13 cellular contexts compared by ENCODE assay signal in the genomic region with DNA sequence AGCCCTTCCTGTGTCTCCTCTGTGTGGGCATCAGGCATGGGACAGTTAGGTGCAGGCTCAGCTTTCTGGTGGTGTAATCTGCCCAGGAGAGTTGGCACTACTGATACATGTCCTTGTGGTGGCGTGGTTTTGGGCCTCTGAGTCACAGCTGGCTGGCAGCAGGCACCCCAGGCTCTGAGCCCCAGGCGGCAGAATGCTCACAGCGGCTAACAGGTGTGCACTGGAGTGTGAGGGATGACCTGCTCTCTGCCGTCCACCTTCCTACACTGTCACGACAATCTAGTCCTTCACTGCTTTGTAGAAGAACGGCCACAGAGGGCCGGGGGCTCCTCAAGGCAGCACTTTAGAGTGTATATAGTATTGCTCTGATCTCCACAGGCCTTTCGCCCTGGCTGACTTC.
A peak's percentile ranks its signal among the peaks of the same experiment; 100 is the strongest.
DNase-seq lines count a peak whose midpoint lies in the region; ATAC-seq and TF ChIP-seq lines count a peak whose summit lies in the region.
"Had no signal": no experiment of that assay in that cellular context is flagged by ENCODE, and none has a peak within 500 bp of the region (broad histone marks: within the 10 kb centered on the region; RNA-seq: fewer than 3 reads in every experiment).

No MANE protein-coding gene starts in this region.

- peaks cover 24% of the 10 kb centered on the region for H3F3A ChIP-seq in neural progenitor cell (ENCODE audit: low read depth)

- H3K27me3 ChIP-seq in neural progenitor cell: no peaks in the 10 kb centered on the region
- H3K27me3 ChIP-seq: tibial nerve had no signal

- ATAC-seq in activated T-helper 17 cell treated with anti-CD3 and anti-CD28 coated beads, Interleukin-2, amount 50 U/mL, for 72 hours (replicated peaks): peak; percentile 16
- no peak for ATAC-seq in GM18519 (IDR thresholded peaks at IDR 0.05; ENCODE audit: low FRiP score, unreplicated experiment)

- no peaks in the 10 kb centered on the region for H3K9me3 ChIP-seq in neural progenitor cell (ENCODE audit: low read depth)
- H3K9me3 ChIP-seq: HAP-1, tibial nerve had no signal

- no peaks in the 10 kb centered on the region for H3K4me1 Mint-ChIP-seq in activated T-helper 17 cell treated with anti-CD3 and anti-CD28 coated beads, Interleukin-2, amount 50 U/mL, for 72 hours
- H3K4me1 Mint-ChIP-seq in neural progenitor cell: peaks cover 80% of the 10 kb centered on the region
- H3K4me1 Mint-ChIP-seq in T-helper 2 cell treated with Interferon-gamma antibody and Interleukin-4, amounts not matched to agents 5 μg/mL and 100 μg/mL, for 36 hours (ENCODE audit: low read depth): no peaks in the 10 kb centered on the region

- H3K4me2 ChIP-seq in neural progenitor cell: no peak overlapping the region

- in situ Hi-C loops in GM13976 (cut with MboI; ENCODE audit: low sequenced_read_pairs, unreplicated experiment): loop anchor here (25.0 kb wide), 1 partner anchor 1257 kb away; no protein-coding TSS in a partner anchor

- DNase-seq in AG09309 (ENCODE audit: low read depth) (no peak), H4 (ENCODE audit: low spot score) (peak; percentile 16), neural progenitor cell (ENCODE audit: low spot score) (no peak), NCI-H524 treated with DMSO at 0.1 percent for 48 hours (lab: John Stamatoyannopoulos, UW) (no peak), GM13976 (ENCODE audit: low spot score) (no peak)
- DNase-seq in T-helper 2 cell treated with Interferon-gamma antibody and Interleukin-4, amounts not matched to agents 5 μg/mL and 100 μg/mL, for 36 hours (ENCODE audit: low spot score): no peak
- DNase-seq: DMS 273 treated with DMSO at 0.1 percent for 48 hours had no signal

- TF ChIP-seq CTCF in AG09309 (IDR thresholded peaks at IDR 0.05; ENCODE audit: control insufficient read depth, insufficient read depth, low read depth, low read length, missing control alignments) (peak; percentile 5), neural progenitor cell (IDR thresholded peaks at IDR 0.05) (no peak), GM13976 (IDR thresholded peaks at IDR 0.05; ENCODE audit: borderline replicate concordance, control extremely low read depth, extremely low read depth, insufficient read depth, missing control alignments) (no peak)

- H3K36me3 Mint-ChIP-seq in activated T-helper 17 cell treated with anti-CD3 and anti-CD28 coated beads, Interleukin-2, amount 50 U/mL, for 72 hours (ENCODE audit: low read depth): no peaks in the 10 kb centered on the region
- peaks cover 7% of the 10 kb centered on the region for H3K36me3 Mint-ChIP-seq in neural progenitor cell
- no peaks in the 10 kb centered on the region for H3K36me3 Mint-ChIP-seq in T-helper 2 cell treated with Interferon-gamma antibody and Interleukin-4, amounts not matched to agents 5 μg/mL and 100 μg/mL, for 36 hours (ENCODE audit: low read depth)

- no peak overlapping the region for H2AFZ ChIP-seq in neural progenitor cell (replicated peaks)

- H3K4me3 Mint-ChIP-seq in activated T-helper 17 cell treated with anti-CD3 and anti-CD28 coated beads, Interleukin-2, amount 50 U/mL, for 72 hours: no peak overlapping the region
- peak overlapping the region; percentile 25 for H3K4me3 Mint-ChIP-seq in neural progenitor cell
- no peak overlapping the region for H3K4me3 Mint-ChIP-seq in T-helper 2 cell treated with Interferon-gamma antibody and Interleukin-4, amounts not matched to agents 5 μg/mL and 100 μg/mL, for 36 hours
- H3K4me3 Mint-ChIP-seq: activated B cell treated with CpG ODN at 0.5 μM for 24 hours had no signal

- H3K27me3 Mint-ChIP-seq in activated T-helper 17 cell treated with anti-CD3 and anti-CD28 coated beads, Interleukin-2, amount 50 U/mL, for 72 hours: peaks cover 5% of the 10 kb centered on the region
- H3K27me3 Mint-ChIP-seq in neural progenitor cell (ENCODE audit: insufficient read depth, low read depth): peaks cover 20% of the 10 kb centered on the region
- no peaks in the 10 kb centered on the region for H3K27me3 Mint-ChIP-seq in T-helper 2 cell treated with Interferon-gamma antibody and Interleukin-4, amounts not matched to agents 5 μg/mL and 100 μg/mL, for 36 hours (ENCODE audit: low read depth)
- H3K27me3 Mint-ChIP-seq: activated B cell treated with CpG ODN at 0.5 μM for 24 hours had no signal

- H3K27ac Mint-ChIP-seq in activated T-helper 17 cell treated with anti-CD3 and anti-CD28 coated beads, Interleukin-2, amount 50 U/mL, for 72 hours: no peak overlapping the region
- peak overlapping the region; percentile 6 for H3K27ac Mint-ChIP-seq in neural progenitor cell
- H3K27ac Mint-ChIP-seq in T-helper 2 cell treated with Interferon-gamma antibody and Interleukin-4, amounts not matched to agents 5 μg/mL and 100 μg/mL, for 36 hours: no peak overlapping the region
- H3K27ac Mint-ChIP-seq: activated B cell treated with CpG ODN at 0.5 μM for 24 hours had no signal

- H4K20me1 ChIP-seq in neural progenitor cell (ENCODE audit: low read depth): peaks cover 21% of the 10 kb centered on the region

- no peaks in the 10 kb centered on the region for H3K36me3 ChIP-seq in neural progenitor cell
- H3K36me3 ChIP-seq: HAP-1 had no signal

- H3K4me3 ChIP-seq in AG09309 (ENCODE audit: control insufficient read depth, low read depth, low read length) (no peak overlapping the region), neural progenitor cell (no peak overlapping the region)
- H3K4me3 ChIP-seq: HAP-1, tibial nerve had no signal

- no peak overlapping the region for H3K9ac ChIP-seq in neural progenitor cell

- no peak overlapping the region for H3K27ac ChIP-seq in neural progenitor cell
- H3K27ac ChIP-seq: tibial nerve had no signal

- no peaks in the 10 kb centered on the region for H3K9me3 Mint-ChIP-seq in activated T-helper 17 cell treated with anti-CD3 and anti-CD28 coated beads, Interleukin-2, amount 50 U/mL, for 72 hours
- H3K9me3 Mint-ChIP-seq in neural progenitor cell: no peaks in the 10 kb centered on the region
- H3K9me3 Mint-ChIP-seq in T-helper 2 cell treated with Interferon-gamma antibody and Interleukin-4, amounts not matched to agents 5 μg/mL and 100 μg/mL, for 36 hours: no peaks in the 10 kb centered on the region
- H3K9me3 Mint-ChIP-seq: activated B cell treated with CpG ODN at 0.5 μM for 24 hours, nephron had no signal

- H3K4me1 ChIP-seq in neural progenitor cell: peaks cover 33% of the 10 kb centered on the region
- H3K4me1 ChIP-seq: HAP-1 had no signal

- no peaks in the 10 kb centered on the region for H3K79me2 ChIP-seq in neural progenitor cell (ENCODE audit: low read depth)
